10 cellular contexts compared by ENCODE assay signal in genomic region chr7:100544386-100544785, GRCh38. TPM values are rescaled to one million over a fixed set of nuclear protein-coding genes. Genes with fewer than 3 reads are reported as not detected.
DNase-seq lines count a peak whose midpoint lies in the region; ATAC-seq and TF ChIP-seq lines count a peak whose summit lies in the region.
"Had no signal": no experiment of that assay in that cellular context is flagged by ENCODE, and none has a peak within 500 bp of the region (broad histone marks: within the 10 kb centered on the region; RNA-seq: fewer than 3 reads in every experiment).

No MANE protein-coding gene starts in this region.

- H3K36me3 Mint-ChIP-seq in activated naive CD4-positive, alpha-beta T cell treated with anti-CD3 and anti-CD28 coated beads for 36 hours (ENCODE audit: low read depth), result peaks cover 14% of the 10 kb centered on the region

- no peaks in the 10 kb centered on the region for H3K27me3 ChIP-seq in adrenal gland
- no peaks in the 10 kb centered on the region for H3K27me3 ChIP-seq in mesendoderm (ENCODE audit: insufficient read depth, low read length, poor library complexity)
- H3K27me3 ChIP-seq in tibial nerve, result no peaks in the 10 kb centered on the region

- intact Hi-C loops in activated naive CD4-positive, alpha-beta T cell treated with anti-CD3 and anti-CD28 coated beads for 36 hours (cut with micrococcal nuclease), result loop anchor here (2.0 kb wide), 1 partner anchor 66 kb away; the partner anchor contains the start of gene TSC22D4
- intact Hi-C loops in adrenal gland (cut with DNase I), result loop anchor here in 1 of 2 donors (2.0 kb wide), 1 partner anchor 14 kb away; no protein-coding TSS in a partner anchor

- no peaks in the 10 kb centered on the region for H3K27me3 Mint-ChIP-seq in activated naive CD4-positive, alpha-beta T cell treated with anti-CD3 and anti-CD28 coated beads for 36 hours (ENCODE audit: low read depth)

- ATAC-seq in HG02885 (IDR thresholded peaks at IDR 0.05; ENCODE audit: poor library complexity, unreplicated experiment) (no peak), GM19023 (IDR thresholded peaks at IDR 0.05; ENCODE audit: unreplicated experiment) (no peak)
- ATAC-seq: K562 had no signal

- TF ChIP-seq POLR2A in adrenal gland (IDR thresholded peaks at IDR 0.05) (no peak), tibial nerve (IDR thresholded peaks at IDR 0.05) (no peak)

- peaks cover 4% of the 10 kb centered on the region for H3K79me1 ChIP-seq in mesendoderm (ENCODE audit: low read length)

- H3K4ac ChIP-seq in mesendoderm (ENCODE audit: low read depth, low read length), result no peak overlapping the region

- peak overlapping the region; percentile 14 for H2BK5ac ChIP-seq in mesendoderm (ENCODE audit: low read length)

- CTCF ChIA-PET in activated naive CD4-positive, alpha-beta T cell treated with anti-CD3 and anti-CD28 coated beads for 36 hours (lab: Charles Lee), result interaction anchor here (0.6 to 6.7 kb wide), 7 partner anchors 9 to 309 kb away, joined by 3 to 82 read pairs (median 3); no protein-coding TSS in a partner anchor

- peak overlapping the region; percentile 10 for H2BK120ac ChIP-seq in mesendoderm (ENCODE audit: low read depth, low read length)

- H3K27ac ChIP-seq in adrenal gland (peak overlapping the region; percentile 66 to 99 (median 93)), mesendoderm (ENCODE audit: low read depth, low read length) (peak overlapping the region; percentile 27), tibial nerve (peak overlapping the region; percentile 72 to 92 (median 82))

- peak overlapping the region; percentile 95 for H3K27ac Mint-ChIP-seq in activated naive CD4-positive, alpha-beta T cell treated with anti-CD3 and anti-CD28 coated beads for 36 hours

- H4K8ac ChIP-seq in mesendoderm (ENCODE audit: low read depth, low read length), result no peak overlapping the region

- H3K4me1 Mint-ChIP-seq in activated naive CD4-positive, alpha-beta T cell treated with anti-CD3 and anti-CD28 coated beads for 36 hours (ENCODE audit: low read depth), result peaks cover 88% of the 10 kb centered on the region

- H3K56ac ChIP-seq in mesendoderm (ENCODE audit: low read length), result peak overlapping the region; percentile 58

- no peak overlapping the region for H4K5ac ChIP-seq in mesendoderm (ENCODE audit: low read length)

- H3K4me2 ChIP-seq in mesendoderm (ENCODE audit: low read length), result no peak overlapping the region

- H3K4me3 Mint-ChIP-seq in activated naive CD4-positive, alpha-beta T cell treated with anti-CD3 and anti-CD28 coated beads for 36 hours, result peak overlapping the region; percentile 59

- no peak overlapping the region for H2BK15ac ChIP-seq in mesendoderm (replicated peaks; ENCODE audit: low read depth)

- H3K9me3 Mint-ChIP-seq in activated naive CD4-positive, alpha-beta T cell treated with anti-CD3 and anti-CD28 coated beads for 36 hours, result no peaks in the 10 kb centered on the region

- peak overlapping the region; percentile 2 for H3K18ac ChIP-seq in mesendoderm (ENCODE audit: low read length)

- H3K9ac ChIP-seq in mesendoderm (ENCODE audit: low read length), result no peak overlapping the region

- no peak overlapping the region for H2AK5ac ChIP-seq in mesendoderm (ENCODE audit: low read length)

- H3K79me2 ChIP-seq in mesendoderm (ENCODE audit: control insufficient read depth, insufficient read depth, low read length), result no peaks in the 10 kb centered on the region

- H3K4me1 ChIP-seq in adrenal gland (replicated peaks in 1 of 2), result peaks cover 82 to 91% of the 10 kb centered on the region in 2 donors
- peaks cover 35% of the 10 kb centered on the region for H3K4me1 ChIP-seq in mesendoderm (ENCODE audit: control insufficient read depth, low read depth, low read length)
- peaks cover 4 to 100% (median 69%) of the 10 kb centered on the region in 4 donors for H3K4me1 ChIP-seq in tibial nerve

- no peak for TF ChIP-seq EP300 in tibial nerve (IDR thresholded peaks at IDR 0.05)

- no peak for DNase-seq in activated naive CD4-positive, alpha-beta T cell treated with anti-CD3 and anti-CD28 coated beads for 36 hours
- no peak for DNase-seq in activated naive CD4-positive, alpha-beta T cell treated with anti-CD3 and anti-CD28 coated beads, Interleukin-2, amount 50 U/mL, for 16 hours
- DNase-seq in adrenal gland (no peak), mesendoderm (no peak), tibial nerve (ENCODE audit: low spot score in 2 of 2) (no peak)
- no peak for DNase-seq in NK-92 treated with Interleukin-12 subunit alpha and Interleukin-12 subunit beta, amount 100 ng/mL, for 24 hours (lab: John Stamatoyannopoulos, UW)
- DNase-seq: activated CD4-positive, alpha-beta T cell treated with anti-CD3 and anti-CD28 coated beads, Interleukin-2, amount 50 U/mL, for 1 hour had no signal

- no peak for TF ChIP-seq CTCF in adrenal gland (IDR thresholded peaks at IDR 0.05)
- no peak for TF ChIP-seq CTCF in tibial nerve (IDR thresholded peaks at IDR 0.05)

- no peaks in the 10 kb centered on the region for H3K9me3 ChIP-seq in adrenal gland (replicated peaks in 1 of 3)
- no peaks in the 10 kb centered on the region for H3K9me3 ChIP-seq in tibial nerve

- WGBS in adrenal gland, 4 donors, result 22 to 36% (median 30%) methylated on average over 5 of the region's 5 CpGs
- no CpG with 5 or more reads among the region's 5 CpGs for WGBS in mesendoderm (ENCODE audit: extremely low coverage, insufficient coverage, low lambda C conversion rate)
- 40 to 45% methylated on average over 5 of the region's 5 CpGs for WGBS in tibial nerve, 2 donors

- H3K36me3 ChIP-seq in adrenal gland (replicated peaks in 1 of 2) (peaks cover 0 to 5% of the 10 kb centered on the region in 2 donors), mesendoderm (ENCODE audit: control insufficient read depth, insufficient read depth, low read length) (no peaks in the 10 kb centered on the region), tibial nerve (no peaks in the 10 kb centered on the region)

- H3K4me3 ChIP-seq in adrenal gland (peak overlapping the region in 1 of 4 donors; percentile 10), mesendoderm (ENCODE audit: low read length) (no peak overlapping the region), tibial nerve (no peak overlapping the region)
- H3K4me3 ChIP-seq: K562 had no signal

- no peak overlapping the region for H3K23ac ChIP-seq in mesendoderm (ENCODE audit: low read length)

RNA-seq across cellular contexts. Expression of gene AGFG2, which starts 5.4 kb away (rescaled TPM):
- 10 to 100 TPM; 23.4 to 23.9 TPM for total RNA-seq in activated naive CD4-positive, alpha-beta T cell treated with anti-CD3 and anti-CD28 coated beads for 36 hours
- total RNA-seq in adrenal gland, result 100 to 1,000 TPM in 6 of 8 donors, 10 to 100 TPM in 2; 42.8 to 175 (median 151) TPM
- 10 to 100 TPM; 14.0 to 61.5 (median 30.9) TPM for polyA plus RNA-seq in adrenal gland
- polyA plus RNA-seq in mesendoderm (2013, experiment 1 of 2), result 5.6 TPM
- 5.4 TPM for polyA plus RNA-seq in mesendoderm (2013, experiment 2 of 2)
- total RNA-seq in tibial nerve, result 10 to 100 TPM; 17.1 to 54.6 (median 35.0) TPM

RNA-seq across cellular contexts. Expression of gene SAP25, which starts 29.3 kb away (rescaled TPM):
- 10 to 100 TPM; 13.7 to 15.7 TPM for total RNA-seq in activated naive CD4-positive, alpha-beta T cell treated with anti-CD3 and anti-CD28 coated beads for 36 hours
- total RNA-seq in adrenal gland (1 to 10 TPM in 3 of 8 donors, under 1 TPM in 2, not detected in 3; 0.69 to 5.1 (median 1.5) TPM), tibial nerve (1 to 10 TPM; 2.4 to 8.4 (median 4.6) TPM)
- 10 to 100 TPM in 1 of 3 donors, 1 to 10 TPM in 1, not detected in 1; 3.6 to 11.3 TPM for polyA plus RNA-seq in adrenal gland
- polyA plus RNA-seq in mesendoderm (2013, experiment 1 of 2), result 3.2 TPM
- 3.2 TPM for polyA plus RNA-seq in mesendoderm (2013, experiment 2 of 2)

RNA-seq across cellular contexts. Expression of gene LRCH4, which starts 41.5 kb away (rescaled TPM):
- 10 to 100 TPM; 78.0 to 81.2 TPM for total RNA-seq in activated naive CD4-positive, alpha-beta T cell treated with anti-CD3 and anti-CD28 coated beads for 36 hours
- total RNA-seq in adrenal gland, result 100 to 1,000 TPM in 1 of 8 donors, 10 to 100 TPM in 7; 31.7 to 128 (median 59.8) TPM
- polyA plus RNA-seq in adrenal gland, result 100 to 1,000 TPM in 2 of 3 donors, 10 to 100 TPM in 1; 15.0 to 235 (median 109) TPM
- 20.9 TPM for polyA plus RNA-seq in mesendoderm (2013, experiment 1 of 2)
- 20.1 TPM for polyA plus RNA-seq in mesendoderm (2013, experiment 2 of 2)
- 100 to 1,000 TPM; 135 to 174 (median 170) TPM for total RNA-seq in tibial nerve

RNA-seq across cellular contexts. Expression of gene FBXO24, which starts 41.7 kb away (rescaled TPM):
- 1 to 10 TPM; 1.5 to 2.6 TPM for total RNA-seq in activated naive CD4-positive, alpha-beta T cell treated with anti-CD3 and anti-CD28 coated beads for 36 hours
- total RNA-seq in adrenal gland, result 1 to 10 TPM in 3 of 8 donors, under 1 TPM in 3, not detected in 2; 0.24 to 1.4 (median 0.89) TPM
- polyA plus RNA-seq in adrenal gland, result 1 to 10 TPM in 2 of 3 donors, under 1 TPM in 1; 0.16 to 2.8 (median 1.5) TPM
- 0.13 TPM for polyA plus RNA-seq in mesendoderm (2013, experiment 1 of 2)
- polyA plus RNA-seq in mesendoderm (2013, experiment 2 of 2), result 0.11 TPM
- 1 to 10 TPM in 1 of 4 donors, under 1 TPM in 2, not detected in 1; 0.30 to 2.2 (median 0.84) TPM for total RNA-seq in tibial nerve

RNA-seq across cellular contexts. Expression of gene PCOLCE, which starts 57.8 kb away (rescaled TPM):
- total RNA-seq in activated naive CD4-positive, alpha-beta T cell treated with anti-CD3 and anti-CD28 coated beads for 36 hours, result 1 to 10 TPM; 5.8 to 6.8 TPM
- total RNA-seq in adrenal gland (100 to 1,000 TPM in 2 of 8 donors, 10 to 100 TPM in 6; 42.0 to 369 (median 71.9) TPM), tibial nerve (100 to 1,000 TPM in 3 of 4 donors, 10 to 100 TPM in 1; 55.9 to 155 (median 125) TPM)
- polyA plus RNA-seq in adrenal gland, result 100 to 1,000 TPM in 2 of 3 donors, 10 to 100 TPM in 1; 21.5 to 222 (median 184) TPM
- 32.1 TPM for polyA plus RNA-seq in mesendoderm (2013, experiment 1 of 2)
- polyA plus RNA-seq in mesendoderm (2013, experiment 2 of 2), result 33.1 TPM

Comparison
In these comparisons a context has a peak if more than half of its experiments do, and no peak if none do; other contexts are left out.
1. H3K27ac ChIP-seq: peak in every context shown above with its lines; median percentile 93 in adrenal gland; 82 in tibial nerve; 27 in mesendoderm.